9 cellular contexts compared by ENCODE assay signal in the genomic region with DNA sequence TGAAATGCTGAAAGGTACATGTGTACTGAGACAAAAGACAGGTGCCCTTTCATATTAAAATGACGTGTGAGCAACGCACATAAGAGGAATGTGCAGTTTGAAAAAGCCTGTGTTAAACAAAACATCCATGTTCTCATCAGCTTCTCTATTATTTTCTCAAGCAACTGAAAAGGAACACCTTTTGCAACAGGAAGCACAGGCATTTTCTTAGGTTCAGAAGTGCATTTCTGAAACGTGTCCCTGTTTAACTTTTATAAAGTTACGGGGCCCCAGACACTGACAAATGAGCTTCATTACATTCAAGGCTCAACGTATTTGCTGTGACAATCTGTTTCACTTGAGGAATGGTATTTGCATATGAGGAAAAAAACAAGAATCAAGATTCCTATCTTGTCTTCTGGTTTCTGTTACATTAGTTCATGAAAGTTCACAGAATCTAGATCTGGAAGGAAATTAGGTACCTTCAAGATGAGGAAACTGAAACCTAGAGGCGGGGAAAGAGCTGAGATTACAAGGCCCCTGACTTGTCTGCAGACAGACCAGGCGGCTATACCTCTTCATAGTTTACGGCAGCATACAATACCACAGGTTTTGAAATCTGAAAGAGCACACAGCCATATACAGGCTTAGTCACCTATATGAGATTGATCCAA.
DNase-seq lines count a peak whose midpoint lies in the region; ATAC-seq, FAIRE-seq and TF ChIP-seq lines count a peak whose summit lies in the region.
"Had no signal": no experiment of that assay in that cellular context is flagged by ENCODE, and none has a peak within 500 bp of the region (broad histone marks: within the 10 kb centered on the region; RNA-seq: fewer than 3 reads in every experiment).

No MANE protein-coding gene starts in this region.

- H3K4me1 ChIP-seq in pancreas: no peaks in the 10 kb centered on the region

- peak overlapping the region; percentile 59 for H3K4me3 Mint-ChIP-seq in activated T-cell treated with anti-CD3 and anti-CD28 coated beads, Interleukin-2, amount 50 U/mL, for 4 hours
- H3K4me3 Mint-ChIP-seq in nephron: no peak overlapping the region

- H3K27me3 ChIP-seq in pancreas: no peaks in the 10 kb centered on the region

- FAIRE-seq in GM19239 (lab: Jason Lieb, UNC) (peak; percentile 80), HTR-8/SVneo (lab: Jason Lieb, UNC) (no peak), pancreas (lab: Jason Lieb, UNC) (no peak)

- TF ChIP-seq CTCF in nephron (IDR thresholded peaks at IDR 0.05; ENCODE audit: unreplicated experiment in 3 of 3) (no peak), pancreas (IDR thresholded peaks at IDR 0.05) (no peak)

- H3K27me3 Mint-ChIP-seq in activated T-cell treated with anti-CD3 and anti-CD28 coated beads, Interleukin-2, amount 50 U/mL, for 4 hours (ENCODE audit: low read depth): no peaks in the 10 kb centered on the region
- no peaks in the 10 kb centered on the region for H3K27me3 Mint-ChIP-seq in nephron (ENCODE audit: low read depth)

- H3K4me3 ChIP-seq in pancreas: no peak overlapping the region

- H3K36me3 Mint-ChIP-seq in activated T-cell treated with anti-CD3 and anti-CD28 coated beads, Interleukin-2, amount 50 U/mL, for 4 hours (ENCODE audit: insufficient read depth): peaks cover 22% of the 10 kb centered on the region
- H3K36me3 Mint-ChIP-seq in nephron (ENCODE audit: low read depth): peaks cover 22% of the 10 kb centered on the region

- H3K27ac ChIP-seq in pancreas: no peak overlapping the region
- H3K27ac ChIP-seq: HL-60 had no signal

- intact Hi-C loops in pancreas (cut with DNase I): loop anchor here in 1 of 3 donors (10.0 kb wide), 1 partner anchor 888 kb away; no protein-coding TSS in a partner anchor

- no peaks in the 10 kb centered on the region for H3K9me3 Mint-ChIP-seq in activated T-cell treated with anti-CD3 and anti-CD28 coated beads, Interleukin-2, amount 50 U/mL, for 4 hours
- H3K9me3 Mint-ChIP-seq in nephron: no peaks in the 10 kb centered on the region

- H3K4me1 Mint-ChIP-seq in activated T-cell treated with anti-CD3 and anti-CD28 coated beads, Interleukin-2, amount 50 U/mL, for 4 hours (ENCODE audit: low read depth): peaks cover 44% of the 10 kb centered on the region
- peaks cover 5% of the 10 kb centered on the region for H3K4me1 Mint-ChIP-seq in nephron

- no peaks in the 10 kb centered on the region for H3K9me3 ChIP-seq in pancreas

- H3K36me3 ChIP-seq in pancreas: no peaks in the 10 kb centered on the region

- WGBS in pancreas, 2 donors: 78 to 83% methylated on average over 8 of the region's 8 CpGs

- peak; percentile 70 for ATAC-seq in HG03139 (IDR thresholded peaks at IDR 0.05; ENCODE audit: unreplicated experiment)
- ATAC-seq in activated T-cell treated with anti-CD3 and anti-CD28 coated beads, Interleukin-2, amount 50 U/mL, for 4 hours: peak; percentile 97 to 98
- ATAC-seq in pancreas: no peak

- H3K27ac Mint-ChIP-seq in nephron: peak overlapping the region in 2 of 3 experiments; percentile 37 to 49

- DNase-seq in GM19239 (ENCODE audit: insufficient read length, low spot score) (no peak), HTR-8/SVneo (ENCODE audit: insufficient read length, low spot score) (no peak), inferior parietal cortex (ENCODE audit: extremely low spot score) (no peak), HuH-7 (ENCODE audit: low spot score) (no peak), pancreas (no peak)
- DNase-seq in activated T-cell treated with anti-CD3 and anti-CD28 coated beads, Interleukin-2, amount 50 U/mL, for 4 hours: no peak

Comparison
In these comparisons a context has a peak if more than half of its experiments do, and no peak if none do; other contexts are left out.
1. ATAC-seq: peak in HG03139 (single experiment) and activated T-cell treated with anti-CD3 and anti-CD28 coated beads, Interleukin-2, amount 50 U/mL, for 4 hours (2 of 2); none in pancreas (0 of 4).